9 cellular contexts compared by ENCODE assay signal in genomic region chr9:34072868-34073590, GRCh38. TPM values are rescaled to one million over a fixed set of nuclear protein-coding genes. Genes with fewer than 3 reads are reported as not detected.
DNase-seq lines count a peak whose midpoint lies in the region; ATAC-seq and TF ChIP-seq lines count a peak whose summit lies in the region.
"Had no signal": no experiment of that assay in that cellular context is flagged by ENCODE, and none has a peak within 500 bp of the region (broad histone marks: within the 10 kb centered on the region; RNA-seq: fewer than 3 reads in every experiment).

No MANE protein-coding gene starts in this region.

- intact Hi-C loops in vagina (cut with DNase I): no loop called here

- no peak overlapping the region for H3K4me3 Mint-ChIP-seq in activated T-cell treated with anti-CD3 and anti-CD28 coated beads, Interleukin-2, amount 50 U/mL, for 72 hours
- H3K4me3 Mint-ChIP-seq in activated CD8-positive, alpha-beta memory T cell treated with anti-CD3 and anti-CD28 coated beads, Interleukin-2, amount 10 ng/mL, durations not matched to agents 7 days and 5 days: no peak overlapping the region
- H3K4me3 Mint-ChIP-seq: central memory CD8-positive, alpha-beta T cell had no signal

- CTCF ChIA-PET in activated CD8-positive, alpha-beta memory T cell treated with anti-CD3 and anti-CD28 coated beads, Interleukin-2, amount 10 ng/mL, durations not matched to agents 7 days and 5 days (lab: Charles Lee): interaction anchor here (0.7 to 3.9 kb wide), 31 partner anchors 9 to 335 kb away, joined by 3 to 29 read pairs (median 5); partner anchors contain the start of gene UBAP2

- peak overlapping the region; percentile 42 for H3K27ac Mint-ChIP-seq in activated T-cell treated with anti-CD3 and anti-CD28 coated beads, Interleukin-2, amount 50 U/mL, for 72 hours
- no peak overlapping the region for H3K27ac Mint-ChIP-seq in activated CD8-positive, alpha-beta memory T cell treated with anti-CD3 and anti-CD28 coated beads, Interleukin-2, amount 10 ng/mL, durations not matched to agents 7 days and 5 days

- no peaks in the 10 kb centered on the region for H3K9me3 Mint-ChIP-seq in activated T-cell treated with anti-CD3 and anti-CD28 coated beads, Interleukin-2, amount 50 U/mL, for 72 hours
- no peaks in the 10 kb centered on the region for H3K9me3 Mint-ChIP-seq in activated CD8-positive, alpha-beta memory T cell treated with anti-CD3 and anti-CD28 coated beads, Interleukin-2, amount 10 ng/mL, durations not matched to agents 7 days and 5 days (ENCODE audit: low read depth)
- H3K9me3 Mint-ChIP-seq: central memory CD8-positive, alpha-beta T cell had no signal

- no peak for DNase-seq in activated T-cell treated with anti-CD3 and anti-CD28 coated beads, Interleukin-2, amount 50 U/mL, for 72 hours
- DNase-seq in activated T-cell treated with anti-CD3 and anti-CD28 coated beads for 4 hours (no peak), astrocyte of the spinal cord (ENCODE audit: low read depth, low spot score) (peak; percentile 79), vagina (ENCODE audit: extremely low spot score in 2 of 2) (no peak)
- DNase-seq in activated CD8-positive, alpha-beta memory T cell treated with anti-CD3 and anti-CD28 coated beads for 24 hours: no peak
- DNase-seq in activated CD4-positive, alpha-beta T cell treated with anti-CD3 and anti-CD28 coated beads for 48 hours: no peak
- DNase-seq in activated CD8-positive, alpha-beta memory T cell treated with anti-CD3 and anti-CD28 coated beads, Interleukin-2, amount 10 ng/mL, durations not matched to agents 7 days and 5 days: no peak

- H3K9me3 ChIP-seq in liver (ENCODE audit: control insufficient read depth in 4 of 4, low read length in 3 of 4): no peaks in the 10 kb centered on the region
- H3K9me3 ChIP-seq in vagina: no peaks in the 10 kb centered on the region

- WGBS in liver: 32% methylated on average over 5 of the region's 5 CpGs

- H3K4me1 Mint-ChIP-seq in activated T-cell treated with anti-CD3 and anti-CD28 coated beads, Interleukin-2, amount 50 U/mL, for 72 hours (ENCODE audit: low read depth): no peaks in the 10 kb centered on the region
- peaks cover 9% of the 10 kb centered on the region for H3K4me1 Mint-ChIP-seq in activated CD8-positive, alpha-beta memory T cell treated with anti-CD3 and anti-CD28 coated beads, Interleukin-2, amount 10 ng/mL, durations not matched to agents 7 days and 5 days

- ATAC-seq in activated T-cell treated with anti-CD3 and anti-CD28 coated beads, Interleukin-2, amount 50 U/mL, for 72 hours (replicated peaks in 1 of 2): no peak
- ATAC-seq in activated CD8-positive, alpha-beta memory T cell treated with anti-CD3 and anti-CD28 coated beads, Interleukin-2, amount 10 ng/mL, durations not matched to agents 7 days and 5 days: no peak

- in situ Hi-C loops in astrocyte of the spinal cord (cut with HindIII; ENCODE audit: low sequenced_read_pairs): no loop called here

- H3K27me3 ChIP-seq in liver (ENCODE audit: control insufficient read depth in 4 of 4, insufficient read depth in 4 of 4, low read length in 3 of 4) (no peaks in the 10 kb centered on the region), vagina (no peaks in the 10 kb centered on the region)

- H3K27me3 Mint-ChIP-seq in activated T-cell treated with anti-CD3 and anti-CD28 coated beads, Interleukin-2, amount 50 U/mL, for 72 hours (ENCODE audit: low read depth): no peaks in the 10 kb centered on the region
- H3K27me3 Mint-ChIP-seq in activated CD8-positive, alpha-beta memory T cell treated with anti-CD3 and anti-CD28 coated beads, Interleukin-2, amount 10 ng/mL, durations not matched to agents 7 days and 5 days: no peaks in the 10 kb centered on the region
- H3K27me3 Mint-ChIP-seq: central memory CD8-positive, alpha-beta T cell had no signal

- no peak overlapping the region for H3K4me3 ChIP-seq in astrocyte of the spinal cord (ENCODE audit: low read depth, low read length)
- H3K4me3 ChIP-seq in liver (ENCODE audit: low read depth in 1 of 3, low read length in 3 of 3): no peak overlapping the region
- H3K4me3 ChIP-seq in vagina: no peak overlapping the region

- H3K36me3 Mint-ChIP-seq in activated T-cell treated with anti-CD3 and anti-CD28 coated beads, Interleukin-2, amount 50 U/mL, for 72 hours (ENCODE audit: insufficient read depth in 2 of 2): no peaks in the 10 kb centered on the region
- no peaks in the 10 kb centered on the region for H3K36me3 Mint-ChIP-seq in activated CD8-positive, alpha-beta memory T cell treated with anti-CD3 and anti-CD28 coated beads, Interleukin-2, amount 10 ng/mL, durations not matched to agents 7 days and 5 days

- TF ChIP-seq POLR2A in vagina (IDR thresholded peaks at IDR 0.05): no peak

- H3K4me1 ChIP-seq in liver (ENCODE audit: control insufficient read depth in 4 of 4, insufficient read depth in 4 of 4, low read length in 3 of 4) (peaks cover 3 to 18% (median 15%) of the 10 kb centered on the region in 4 donors), vagina (peaks cover 42% of the 10 kb centered on the region)

- H3K9ac ChIP-seq in liver (ENCODE audit: low read depth in 1 of 2, low read length in 2 of 2): no peak overlapping the region

- H3K36me3 ChIP-seq in liver (ENCODE audit: control insufficient read depth in 4 of 4, insufficient read depth in 3 of 4, low read depth in 1 of 4, low read length in 3 of 4) (no peaks in the 10 kb centered on the region), vagina (no peaks in the 10 kb centered on the region)

- H3K27ac ChIP-seq in liver (ENCODE audit: low read depth in 1 of 2, low read length in 2 of 2) (peak overlapping the region; percentile 1 to 7), vagina (peak overlapping the region; percentile 68)

- TF ChIP-seq CTCF in astrocyte of the spinal cord (IDR thresholded peaks at IDR 0.05; ENCODE audit: low read depth, low read length) (no peak), liver (IDR thresholded peaks at IDR 0.05; ENCODE audit: low read depth, low read length, missing input control) (no peak), vagina (IDR thresholded peaks at IDR 0.05) (no peak)

- peak; percentile 35 to 38 for TF ChIP-seq RAD21 in liver (IDR thresholded peaks at IDR 0.05)

TF ChIP-seq in liver, 16 proteins besides CTCF, POLR2A, EP300 and RAD21 (continues in another document):
- no peak for TF ChIP-seq NR2F2 (IDR thresholded peaks at IDR 0.05)
- TF ChIP-seq ATF3 (IDR thresholded peaks at IDR 0.05): peak; percentile 33
- TF ChIP-seq REST (IDR thresholded peaks at IDR 0.05): no peak
- peak; percentile 92 for TF ChIP-seq FOXA2 (IDR thresholded peaks at IDR 0.05)
- peak; percentile 61 to 63 for TF ChIP-seq HNF4A (conservative IDR thresholded peaks at IDR 0.05)
- TF ChIP-seq TAF1 (conservative IDR thresholded peaks at IDR 0.05): no peak
- peak; percentile 47 for TF ChIP-seq YY1 (IDR thresholded peaks at IDR 0.05)
- peak; percentile 71 for TF ChIP-seq FOXA1 (IDR thresholded peaks at IDR 0.05)
- TF ChIP-seq JUND (IDR thresholded peaks at IDR 0.05): peak; percentile 58 to 80
- TF ChIP-seq EGR1 (IDR thresholded peaks at IDR 0.05; ENCODE audit: low read depth in 2 of 2): no peak
- no peak for TF ChIP-seq HNF4G (IDR thresholded peaks at IDR 0.05)
- TF ChIP-seq MAX (IDR thresholded peaks at IDR 0.05): no peak

RNA-seq across cellular contexts. Expression of gene UBAP2, which starts 24.3 kb away (rescaled TPM):
- total RNA-seq in activated T-cell treated with anti-CD3 and anti-CD28 coated beads, Interleukin-2, amount 50 U/mL, for 72 hours: 10 to 100 TPM; 32.1 to 34.5 TPM
- 10 to 100 TPM; 11.1 to 12.6 TPM for total RNA-seq in liver
- 1 to 10 TPM; 5.4 TPM for polyA plus RNA-seq in liver
- 24.6 TPM for total RNA-seq in vagina
- total RNA-seq in activated CD8-positive, alpha-beta memory T cell treated with anti-CD3 and anti-CD28 coated beads, Interleukin-2, amount 10 ng/mL, durations not matched to agents 7 days and 5 days: 10 to 100 TPM; 50.5 to 60.9 TPM

RNA-seq across cellular contexts. Expression of gene DCAF12, which starts 53.5 kb away (rescaled TPM):
- total RNA-seq in activated T-cell treated with anti-CD3 and anti-CD28 coated beads, Interleukin-2, amount 50 U/mL, for 72 hours: 10 to 100 TPM; 32.7 to 36.3 TPM
- total RNA-seq in liver (100 to 1,000 TPM in 1 of 2 donors, 10 to 100 TPM in 1; 19.1 to 120 TPM), vagina (31.2 TPM)
- 10 to 100 TPM in 1 of 2 donors, 1 to 10 TPM in 1; 8.4 to 12.9 TPM for polyA plus RNA-seq in liver
- total RNA-seq in activated CD8-positive, alpha-beta memory T cell treated with anti-CD3 and anti-CD28 coated beads, Interleukin-2, amount 10 ng/mL, durations not matched to agents 7 days and 5 days: 10 to 100 TPM; 48.4 to 58.9 TPM
